In the genomic region with DNA sequence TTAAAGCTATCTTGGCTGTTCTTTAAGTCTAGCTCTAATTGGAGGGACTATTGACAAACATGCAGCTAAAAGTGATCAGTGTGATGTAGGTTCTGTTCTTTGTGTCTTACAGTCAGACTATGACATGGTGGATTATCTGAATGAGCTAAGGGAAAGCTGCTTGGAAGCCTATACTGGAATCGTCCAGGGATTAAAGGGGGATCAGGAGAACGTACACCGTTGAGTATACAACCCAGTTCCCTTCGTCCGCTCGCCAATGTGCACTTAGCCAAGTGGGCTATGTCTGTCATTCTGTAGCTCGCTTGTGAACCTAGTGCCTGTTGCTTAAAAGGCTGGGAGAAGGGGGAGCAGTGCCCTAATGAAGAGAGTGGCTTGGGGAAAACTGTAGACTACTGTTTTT, we compare ENCODE assay signal across 21 cellular contexts. TPM values are rescaled to one million over a fixed set of nuclear protein-coding genes. Genes with fewer than 3 reads are reported as not detected.
"Had no signal": no experiment of that assay in that cellular context is flagged by ENCODE, and none has a peak within 500 bp of the region (broad histone marks: within the 10 kb centered on the region; RNA-seq: fewer than 3 reads in every experiment).

No MANE protein-coding gene starts in this region.

- H3K79me2 ChIP-seq: parathyroid adenoma had no signal

- H3K27me3 Mint-ChIP-seq: activated B cell treated with CpG ODN at 0.5 μM for 24 hours; activated CD4-positive, alpha-beta T cell treated with anti-CD3 and anti-CD28 coated beads, Interleukin-2, amount 10 ng/mL, durations not matched to agents 24 days and 14 days; natural killer cell treated with Interleukin-12 subunit alpha and Interleukin-12 subunit beta and Interleukin-15 and Interleukin-18, amount 100 ng/mL, for 72 hours; stimulated activated naive B cell treated with anti-CD40 and anti-IgM and Interleukin-4, amounts not matched to agents 10 μg/mL and 1 μg/mL and 100 μg/mL, for 72 hours had no signal

- H3K27ac Mint-ChIP-seq: activated B cell treated with CpG ODN at 0.5 μM for 24 hours; activated CD4-positive, alpha-beta T cell treated with anti-CD3 and anti-CD28 coated beads, Interleukin-2, amount 10 ng/mL, durations not matched to agents 24 days and 14 days; mesothelial cell of epicardium; stimulated activated naive B cell treated with anti-CD40 and anti-IgM and Interleukin-4, amounts not matched to agents 10 μg/mL and 1 μg/mL and 100 μg/mL, for 72 hours had no signal

- H3K9me3 Mint-ChIP-seq: activated B cell treated with CpG ODN at 0.5 μM for 24 hours; activated CD4-positive, alpha-beta T cell treated with anti-CD3 and anti-CD28 coated beads, Interleukin-2, amount 10 ng/mL, durations not matched to agents 24 days and 14 days; mesothelial cell of epicardium; natural killer cell treated with Interleukin-12 subunit alpha and Interleukin-12 subunit beta and Interleukin-15 and Interleukin-18, amount 100 ng/mL, for 72 hours; stimulated activated naive B cell treated with anti-CD40 and anti-IgM and Interleukin-4, amounts not matched to agents 10 μg/mL and 1 μg/mL and 100 μg/mL, for 72 hours had no signal

- H3K27ac ChIP-seq: ascending aorta, parathyroid adenoma, spleen, thyroid gland had no signal

- H2AFZ ChIP-seq: parathyroid adenoma had no signal

- H3K27me3 ChIP-seq: ascending aorta, spleen, thyroid gland had no signal

- H3K4me1 ChIP-seq: ascending aorta, parathyroid adenoma had no signal

- H3K9me3 ChIP-seq: ascending aorta, spleen, thyroid gland had no signal

- H3K9ac ChIP-seq: parathyroid adenoma had no signal

- ATAC-seq: left lobe of liver; natural killer cell treated with Interleukin-12 subunit alpha and Interleukin-12 subunit beta and Interleukin-15 and Interleukin-18, amount 100 ng/mL, for 72 hours; sciatic nerve; stimulated activated naive B cell treated with anti-CD40 and anti-IgM and Interleukin-4, amounts not matched to agents 10 μg/mL and 1 μg/mL and 100 μg/mL, for 72 hours had no signal

- DNase-seq: activated B cell treated with CpG ODN at 0.5 μM for 24 hours; activated CD4-positive, alpha-beta T cell treated with anti-CD3 and anti-CD28 coated beads, Interleukin-2, amount 10 ng/mL, durations not matched to agents 24 days and 14 days; activated CD8-positive, alpha-beta memory T cell treated with anti-CD3 and anti-CD28 coated beads, Interleukin-2, amount 50 U/mL, for 4 hours; activated naive CD4-positive, alpha-beta T cell; cortex of kidney; erythroblast; spleen; stimulated activated CD4-positive, alpha-beta T cell treated with anti-CD3 and anti-CD28 coated beads, Interleukin-4, amount 100 ng/mL, for 4 hours; stimulated activated naive B cell treated with anti-CD40 and anti-IgM and Interleukin-4, amounts not matched to agents 10 μg/mL and 1 μg/mL and 100 μg/mL, for 72 hours; thyroid gland had no signal

- H3K4me1 Mint-ChIP-seq: mesothelial cell of epicardium had no signal

- H3K4me3 ChIP-seq: ascending aorta, lung, spleen, thyroid gland had no signal

- H3K4me3 Mint-ChIP-seq: activated B cell treated with CpG ODN at 0.5 μM for 24 hours; activated CD4-positive, alpha-beta T cell treated with anti-CD3 and anti-CD28 coated beads, Interleukin-2, amount 10 ng/mL, durations not matched to agents 24 days and 14 days; mesothelial cell of epicardium; natural killer cell treated with Interleukin-12 subunit alpha and Interleukin-12 subunit beta and Interleukin-15 and Interleukin-18, amount 100 ng/mL, for 72 hours; stimulated activated naive B cell treated with anti-CD40 and anti-IgM and Interleukin-4, amounts not matched to agents 10 μg/mL and 1 μg/mL and 100 μg/mL, for 72 hours had no signal

- FAIRE-seq: endometrium, frontal cortex, keratinocyte, urothelium cell line had no signal

RNA-seq across cellular contexts. Expression of gene TBX21, which starts 54.8 kb away (rescaled TPM):
- total RNA-seq: ascending aorta, mesothelial cell of epicardium had no signal
- polyA plus RNA-seq: keratinocyte had no signal
